ENCODE assay signal across 22 cellular contexts in genomic region chr3:184429786-184430185, GRCh38. TPM values are rescaled to one million over a fixed set of nuclear protein-coding genes. Genes with fewer than 3 reads are reported as not detected.
"Had no signal": no experiment of that assay in that cellular context is flagged by ENCODE, and none has a peak within 500 bp of the region (broad histone marks: within the 10 kb centered on the region; RNA-seq: fewer than 3 reads in every experiment).

No MANE protein-coding gene starts in this region.

- H3K27ac Mint-ChIP-seq: dendritic cell treated with granulocyte-macrophage colony-stimulating factor and Interleukin-4, amounts not matched to agents 40 ng/mL and 50 ng/mL, for 4 days; immature natural killer cell; naive thymus-derived CD8-positive, alpha-beta T cell; stimulated activated naive B cell treated with anti-CD40 and anti-IgM and Interleukin-4, amounts not matched to agents 10 μg/mL and 1 μg/mL and 100 μg/mL, for 72 hours; stimulated activated naive CD8-positive, alpha-beta T cell treated with anti-CD3 and anti-CD28 coated beads, Interleukin-15, amount 100 ng/mL, for 72 hours had no signal

- DNase-seq: gastrocnemius medialis; heart right ventricle; immature natural killer cell; left colon; left ventricle myocardium superior; naive thymus-derived CD8-positive, alpha-beta T cell; stimulated activated CD4-positive, alpha-beta T cell treated with anti-CD3 and anti-CD28 coated beads, Interleukin-2, amount 100 ng/mL, for 24 hours; stimulated activated CD4-positive, alpha-beta T cell treated with anti-CD3 and anti-CD28 coated beads, Interleukin-4, amount 100 ng/mL, for 4 hours; stimulated activated naive B cell treated with anti-CD40 and anti-IgM and Interleukin-4, amounts not matched to agents 10 μg/mL and 1 μg/mL and 100 μg/mL, for 72 hours; stimulated activated naive CD8-positive, alpha-beta T cell treated with anti-CD3 and anti-CD28 coated beads, Interleukin-15, amount 100 ng/mL, for 72 hours; testis; upper lobe of right lung had no signal

- H3K9me3 ChIP-seq: gastrocnemius medialis, neutrophil, testis, tibial nerve, upper lobe of right lung, vagina had no signal

- H3K4me3 ChIP-seq: gastrocnemius medialis, heart right ventricle, lung, skin epidermis, testis, tibial nerve, upper lobe of right lung, vagina had no signal

- H3K36me3 Mint-ChIP-seq: immature natural killer cell; stimulated activated naive B cell treated with anti-CD40 and anti-IgM and Interleukin-4, amounts not matched to agents 10 μg/mL and 1 μg/mL and 100 μg/mL, for 72 hours had no signal

- H3K27me3 ChIP-seq: gastrocnemius medialis, testis, tibial nerve, upper lobe of right lung, vagina had no signal

- H3K4me1 Mint-ChIP-seq: immature natural killer cell; naive thymus-derived CD8-positive, alpha-beta T cell; stimulated activated naive B cell treated with anti-CD40 and anti-IgM and Interleukin-4, amounts not matched to agents 10 μg/mL and 1 μg/mL and 100 μg/mL, for 72 hours; stimulated activated naive CD8-positive, alpha-beta T cell treated with anti-CD3 and anti-CD28 coated beads, Interleukin-15, amount 100 ng/mL, for 72 hours had no signal

- ATAC-seq: gastrocnemius medialis; heart right ventricle; left colon; left ventricle myocardium superior; naive thymus-derived CD8-positive, alpha-beta T cell; sciatic nerve; stimulated activated naive B cell treated with anti-CD40 and anti-IgM and Interleukin-4, amounts not matched to agents 10 μg/mL and 1 μg/mL and 100 μg/mL, for 72 hours; stimulated activated naive CD8-positive, alpha-beta T cell treated with anti-CD3 and anti-CD28 coated beads, Interleukin-15, amount 100 ng/mL, for 72 hours; upper lobe of right lung had no signal

- H3K4me3 Mint-ChIP-seq: dendritic cell treated with granulocyte-macrophage colony-stimulating factor and Interleukin-4, amounts not matched to agents 40 ng/mL and 50 ng/mL, for 4 days; immature natural killer cell; naive thymus-derived CD8-positive, alpha-beta T cell; stimulated activated naive B cell treated with anti-CD40 and anti-IgM and Interleukin-4, amounts not matched to agents 10 μg/mL and 1 μg/mL and 100 μg/mL, for 72 hours; stimulated activated naive CD8-positive, alpha-beta T cell treated with anti-CD3 and anti-CD28 coated beads, Interleukin-15, amount 100 ng/mL, for 72 hours had no signal

- H3K9me3 Mint-ChIP-seq: dendritic cell treated with granulocyte-macrophage colony-stimulating factor and Interleukin-4, amounts not matched to agents 40 ng/mL and 50 ng/mL, for 4 days; immature natural killer cell; naive thymus-derived CD8-positive, alpha-beta T cell; stimulated activated naive CD8-positive, alpha-beta T cell treated with anti-CD3 and anti-CD28 coated beads, Interleukin-15, amount 100 ng/mL, for 72 hours had no signal

- FAIRE-seq: keratinocyte had no signal

- H3K36me3 ChIP-seq: gastrocnemius medialis, heart right ventricle, neutrophil, tibial nerve, upper lobe of right lung, vagina had no signal

- H3K4me1 ChIP-seq: gastrocnemius medialis, heart right ventricle, testis, tibial nerve, upper lobe of right lung, vagina had no signal

- H3K27ac ChIP-seq: gastrocnemius medialis, heart right ventricle, neutrophil, testis, tibial nerve, upper lobe of right lung, vagina had no signal

RNA-seq across cellular contexts. Expression of gene CHRD, which starts 49.9 kb away (rescaled TPM):
- total RNA-seq: naive thymus-derived CD8-positive, alpha-beta T cell had no signal
- polyA plus RNA-seq: immature natural killer cell; keratinocyte; naive thymus-derived CD8-positive, alpha-beta T cell had no signal

RNA-seq across cellular contexts. Expression of gene THPO, which starts 51.8 kb away (rescaled TPM):
- total RNA-seq: left colon; mononuclear cell; naive thymus-derived CD8-positive, alpha-beta T cell; osteoblast had no signal
- polyA plus RNA-seq: immature natural killer cell; keratinocyte; naive thymus-derived CD8-positive, alpha-beta T cell had no signal
